ENCODE assay signal across 25 cellular contexts in the genomic region with DNA sequence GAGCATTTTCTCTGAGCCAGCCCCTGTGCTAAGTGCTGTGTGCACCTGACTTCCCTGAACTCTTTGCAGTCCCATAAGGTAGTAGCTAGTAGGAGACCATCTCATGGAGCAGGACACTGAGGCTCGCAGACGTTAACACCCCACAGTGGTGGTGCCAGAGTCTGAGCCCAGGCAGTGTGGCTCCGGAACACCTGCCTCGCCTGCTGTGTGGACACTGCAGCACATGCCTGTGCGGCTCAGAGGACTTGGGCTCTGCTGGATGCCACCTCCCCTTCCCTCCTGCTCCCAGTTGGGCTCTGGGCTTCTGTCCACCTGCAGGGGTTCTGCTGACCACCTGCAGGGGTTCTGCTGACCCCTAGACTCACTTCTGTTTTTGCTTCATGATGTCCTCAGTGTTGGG. TPM values are rescaled to one million over a fixed set of nuclear protein-coding genes. Genes with fewer than 3 reads are reported as not detected.
"Had no signal": no experiment of that assay in that cellular context is flagged by ENCODE, and none has a peak within 500 bp of the region (broad histone marks: within the 10 kb centered on the region; RNA-seq: fewer than 3 reads in every experiment).

No MANE protein-coding gene starts in this region.

- H3K27ac Mint-ChIP-seq: nephron progenitor cell; stimulated activated effector memory CD8-positive, alpha-beta T cell treated with anti-CD3 and anti-CD28 coated beads, Interleukin-12 subunit alpha, Interleukin-12 subunit beta, amount 100 ng/mL, for 72 hours had no signal

- H3K4me1 Mint-ChIP-seq: nephron progenitor cell had no signal

- H3K27ac ChIP-seq: coronary artery, esophagus squamous epithelium, heart right ventricle, lower lobe of right lung, ovary, psoas muscle, sigmoid colon, testis, tibial artery had no signal

- H3K9me3 Mint-ChIP-seq: nephron progenitor cell; stimulated activated effector memory CD8-positive, alpha-beta T cell treated with anti-CD3 and anti-CD28 coated beads, Interleukin-12 subunit alpha, Interleukin-12 subunit beta, amount 100 ng/mL, for 72 hours; type B pancreatic cell had no signal

- DNase-seq: dermis blood vessel endothelial cell; effector memory CD4-positive, alpha-beta T cell; erythroblast; esophagus squamous epithelium; foreskin melanocyte; glutamatergic neuron; heart right ventricle; hippocampal formation; kidney glomerular epithelial cell; left ventricle myocardium superior; lower lobe of right lung; nephron progenitor cell; ovary; psoas muscle; right cardiac atrium; sigmoid colon; stimulated activated naive CD8-positive, alpha-beta T cell treated with anti-CD3 and anti-CD28 coated beads, Interleukin-15, Interleukin-2, amounts not matched to agents 100 U/mL and 50 U/mL, for 24 hours; testis; tibial artery had no signal

- H3K4me3 Mint-ChIP-seq: nephron progenitor cell; stimulated activated effector memory CD8-positive, alpha-beta T cell treated with anti-CD3 and anti-CD28 coated beads, Interleukin-12 subunit alpha, Interleukin-12 subunit beta, amount 100 ng/mL, for 72 hours; type B pancreatic cell had no signal

- H3K27me3 Mint-ChIP-seq: naive thymus-derived CD8-positive, alpha-beta T cell; type B pancreatic cell had no signal

RNA-seq across cellular contexts. Expression of gene SIGLEC11, which starts 27.0 kb away (rescaled TPM):
- total RNA-seq: dermis blood vessel endothelial cell; myocyte; naive thymus-derived CD8-positive, alpha-beta T cell; renal cortical epithelial cell had no signal
